1 cellular context compared by ENCODE assay signal in the genomic region with DNA sequence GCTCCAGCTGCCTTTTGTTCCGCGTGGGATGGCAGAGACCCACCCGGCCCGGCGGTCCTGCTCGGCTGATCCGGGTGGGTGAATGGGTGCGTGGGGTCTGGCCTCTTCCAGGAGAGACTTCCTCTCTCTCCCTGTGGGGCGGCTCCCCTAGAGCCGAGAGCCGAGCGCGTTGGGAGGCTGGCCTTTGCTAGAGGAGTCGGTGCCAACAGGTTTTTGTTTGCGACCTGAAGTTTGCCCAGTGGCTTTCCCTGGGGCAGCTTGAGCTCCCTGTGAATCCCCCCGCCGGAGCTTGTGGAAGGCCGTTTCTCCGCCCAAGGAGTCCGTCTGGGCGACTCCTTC.
TF ChIP-seq lines count a peak whose summit lies in the region.

No MANE protein-coding gene starts in this region.

TF ChIP-seq in H1, 55 proteins besides CTCF, POLR2A, EP300 and RAD21 (continued from another document):
- TF ChIP-seq, protein P1, sequence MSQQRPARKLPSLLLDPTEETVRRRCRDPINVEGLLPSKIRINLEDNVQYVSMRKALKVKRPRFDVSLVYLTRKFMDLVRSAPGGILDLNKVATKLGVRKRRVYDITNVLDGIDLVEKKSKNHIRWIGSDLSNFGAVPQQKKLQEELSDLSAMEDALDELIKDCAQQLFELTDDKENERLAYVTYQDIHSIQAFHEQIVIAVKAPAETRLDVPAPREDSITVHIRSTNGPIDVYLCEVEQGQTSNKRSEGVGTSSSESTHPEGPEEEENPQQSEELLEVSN (IDR thresholded peaks at IDR 0.05), result no peak
